In genomic region chr7:30740417-30741181, GRCh38 we compare ENCODE assay signal across 8 cellular contexts. TPM values are rescaled to one million over a fixed set of nuclear protein-coding genes. Genes with fewer than 3 reads are reported as not detected.
A peak's percentile ranks its signal among the peaks of the same experiment; 100 is the strongest.
DNase-seq lines count a peak whose midpoint lies in the region; ATAC-seq and TF ChIP-seq lines count a peak whose summit lies in the region.

No MANE protein-coding gene starts in this region.

- intact Hi-C loops in left colon (cut with DNase I, micrococcal nuclease), result no loop called here

- DNase-seq in EL, result peak; percentile 65
- DNase-seq in NCI-H2196 (lab: John Stamatoyannopoulos, UW; ENCODE audit: unreplicated experiment), result peak; percentile 77
- DNase-seq in activated CD4-positive, alpha-beta T cell treated with anti-CD3 and anti-CD28 coated beads for 1 hour, result peak; percentile 59
- DNase-seq in cardiac fibroblast (ENCODE audit: low read depth in 2 of 2), result peak; percentile 66 to 79
- peak; percentile 47 to 82 for DNase-seq in left colon
- DNase-seq in stimulated activated CD4-positive, alpha-beta T cell treated with anti-CD3 and anti-CD28 coated beads, Interleukin-4, amount 100 ng/mL, for 24 hours, result peak; percentile 76

- ATAC-seq in HG02642 (IDR thresholded peaks at IDR 0.05; ENCODE audit: poor library complexity, unreplicated experiment) (peak; percentile 47), left colon (peak; percentile 87), GM21717 (IDR thresholded peaks at IDR 0.05; ENCODE audit: unreplicated experiment) (no peak)

- H3K4me3 ChIP-seq in cardiac fibroblast (replicated peaks in 1 of 2; ENCODE audit: low read depth in 2 of 2, low read length in 2 of 2), result no peak overlapping the region

- TF ChIP-seq CTCF in cardiac fibroblast (IDR thresholded peaks at IDR 0.05; ENCODE audit: low read depth, low read length), result peak; percentile 99

RNA-seq across cellular contexts. Expression of gene INMT, which starts 11.3 kb away (rescaled TPM):
- total RNA-seq in left colon, result 1 to 10 TPM; 3.5 to 6.4 TPM

RNA-seq across cellular contexts. Expression of gene MINDY4, which starts 30.6 kb away (rescaled TPM):
- total RNA-seq in left colon, result 1 to 10 TPM; 3.2 to 3.8 TPM

RNA-seq across cellular contexts. Expression of gene CRHR2, which starts 58.3 kb away (rescaled TPM):
- total RNA-seq in left colon, result under 1 TPM in 1 of 2 donors, not detected in 1; 0.09 TPM
